Comparison of ENCODE assay signal across 3 cellular contexts in genomic region chr16:70174387-70174932, GRCh38. TPM values are rescaled to one million over a fixed set of nuclear protein-coding genes. Genes with fewer than 3 reads are reported as not detected.
"Had no signal": no experiment of that assay in that cellular context is flagged by ENCODE, and none has a peak within 500 bp of the region (broad histone marks: within the 10 kb centered on the region; RNA-seq: fewer than 3 reads in every experiment).

No MANE protein-coding gene starts in this region.

RNA-seq across cellular contexts. Expression of gene CLEC18C, which starts 0.9 kb away (rescaled TPM):
- total RNA-seq: activated CD4-positive, alpha-beta T cell treated with anti-CD3 and anti-CD28 coated beads, Interleukin-2, amount 10 ng/mL, durations not matched to agents 24 days and 14 days; OCI-LY7; SJSA1 had no signal
